9 cellular contexts compared by ENCODE assay signal in the genomic region with DNA sequence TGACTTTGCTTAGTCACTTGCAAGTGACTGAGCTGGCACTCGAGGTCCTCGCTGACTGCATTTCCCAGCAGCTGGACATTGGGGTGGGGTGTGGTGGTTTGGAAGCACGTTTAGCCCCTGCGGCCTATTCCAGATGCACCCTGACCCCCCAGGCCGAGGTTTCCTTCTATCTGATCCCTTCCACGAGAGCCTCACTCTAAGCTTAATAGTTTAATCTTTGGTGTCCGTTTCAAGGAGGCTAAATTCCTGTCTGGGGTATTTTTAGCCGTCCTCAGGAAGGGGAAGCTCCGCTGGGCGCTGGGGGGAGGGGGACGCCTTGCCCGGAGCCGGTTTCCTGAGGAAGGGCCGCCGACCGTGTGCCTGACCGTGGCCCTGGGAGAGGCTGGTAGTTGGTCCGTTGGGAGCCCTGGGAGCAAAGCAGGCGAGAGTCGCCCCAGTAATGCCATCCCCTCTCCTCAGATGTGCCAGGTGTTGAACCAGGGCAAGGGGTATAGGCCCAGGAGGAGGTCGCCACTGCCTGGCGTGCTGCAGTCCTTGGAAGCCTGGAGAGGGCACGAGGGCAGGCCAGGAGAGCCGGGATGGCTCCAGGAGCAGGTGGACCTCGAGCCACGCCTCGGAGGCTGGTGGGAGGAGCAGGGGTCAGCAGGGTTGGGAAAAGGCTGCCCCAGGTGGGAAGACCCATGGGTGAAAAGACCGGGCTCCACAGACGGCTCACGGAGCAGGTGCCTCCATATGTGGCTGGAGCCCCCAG. TPM values are rescaled to one million over a fixed set of nuclear protein-coding genes. Genes with fewer than 3 reads are reported as not detected.
DNase-seq lines count a peak whose midpoint lies in the region; ATAC-seq and TF ChIP-seq lines count a peak whose summit lies in the region.
"Had no signal": no experiment of that assay in that cellular context is flagged by ENCODE, and none has a peak within 500 bp of the region (broad histone marks: within the 10 kb centered on the region; RNA-seq: fewer than 3 reads in every experiment).

No MANE protein-coding gene starts in this region.

- H3K27me3 ChIP-seq in OCI-LY1 (ENCODE audit: insufficient read depth, low read length) (no peaks in the 10 kb centered on the region), thyroid gland (no peaks in the 10 kb centered on the region)

- H3K36me3 Mint-ChIP-seq in effector memory CD8-positive, alpha-beta T cell (ENCODE audit: insufficient read depth) = peaks cover 7% of the 10 kb centered on the region

- 61 to 67% methylated on average over 20 of the region's 30 CpGs for WGBS in mesodermal cell (ENCODE audit: insufficient coverage in 2 of 2), 2 experiments
- 78 to 82% methylated on average over 14 to 24 of the region's 30 CpGs for WGBS in thyroid gland, 2 donors
- WGBS in lower leg skin, 2 donors = 64 to 74% methylated on average over 30 of the region's 30 CpGs

- no peak overlapping the region for H3K9ac ChIP-seq in OCI-LY1 (ENCODE audit: low read length)

- TF ChIP-seq POLR2A in thyroid gland (IDR thresholded peaks at IDR 0.05) (no peak), lower leg skin (IDR thresholded peaks at IDR 0.05) (no peak)

- H3K9me3 Mint-ChIP-seq in effector memory CD8-positive, alpha-beta T cell = no peaks in the 10 kb centered on the region

- H3F3A ChIP-seq in OCI-LY1 (ENCODE audit: insufficient read depth, low read length) = no peaks in the 10 kb centered on the region

- no peaks in the 10 kb centered on the region for H3K79me2 ChIP-seq in OCI-LY1 (ENCODE audit: insufficient read depth, low read length)

- H4K20me1 ChIP-seq in OCI-LY1 (ENCODE audit: insufficient read depth, low read length) = no peaks in the 10 kb centered on the region

- DNase-seq in effector memory CD8-positive, alpha-beta T cell = no peak
- DNase-seq in thyroid gland (peak; percentile 37 to 41), lower leg skin (ENCODE audit: low spot score in 2 of 2) (no peak)
- DNase-seq in activated CD8-positive, alpha-beta memory T cell treated with anti-CD3 and anti-CD28 coated beads, Interleukin-2, amount 50 U/mL, for 48 hours = no peak
- DNase-seq: EL had no signal

- no peak for ATAC-seq in effector memory CD8-positive, alpha-beta T cell (replicated peaks)
- ATAC-seq in GM18867 (IDR thresholded peaks at IDR 0.05; ENCODE audit: unreplicated experiment) (no peak), HG02623 (IDR thresholded peaks at IDR 0.05; ENCODE audit: unreplicated experiment) (no peak)

- no peak overlapping the region for H2AFZ ChIP-seq in OCI-LY1 (ENCODE audit: low read length)

- H3K4me1 ChIP-seq in OCI-LY1 (ENCODE audit: insufficient read depth, low read length, severe bottlenecking) (peaks cover 52% of the 10 kb centered on the region), mesodermal cell (ENCODE audit: control insufficient read depth, insufficient read depth, low read length, poor library complexity, severe bottlenecking) (peaks cover 51% of the 10 kb centered on the region), thyroid gland (peaks cover 27 to 63% of the 10 kb centered on the region in 2 donors)

- no peak overlapping the region for H3K4me3 Mint-ChIP-seq in effector memory CD8-positive, alpha-beta T cell

- peak overlapping the region; percentile 44 to 79 for H3K27ac Mint-ChIP-seq in effector memory CD8-positive, alpha-beta T cell

- intact Hi-C loops in thyroid gland (cut with DNase I) (loop anchor here (10.0 kb wide), 1 partner anchor 60 kb away; a partner anchor contains a TSS), lower leg skin (cut with DNase I; ENCODE audit: low total_unique reads) (no loop called here)

- H3K9me2 ChIP-seq in OCI-LY1 (ENCODE audit: low read depth, low read length) = no peaks in the 10 kb centered on the region

- no peak overlapping the region for H3K4me3 ChIP-seq in OCI-LY1 (ENCODE audit: low read depth, low read length, poor library complexity, severe bottlenecking)
- no peak overlapping the region for H3K4me3 ChIP-seq in mesodermal cell (ENCODE audit: extremely low read depth, insufficient read depth, low read length, poor library complexity, severe bottlenecking)
- no peak overlapping the region for H3K4me3 ChIP-seq in thyroid gland (replicated peaks in 1 of 3)
- no peak overlapping the region for H3K4me3 ChIP-seq in lower leg skin (ENCODE audit: low read depth, poor library complexity, severe bottlenecking)

- H3K27me3 Mint-ChIP-seq in effector memory CD8-positive, alpha-beta T cell = no peaks in the 10 kb centered on the region

- H3K36me3 ChIP-seq in OCI-LY1 (ENCODE audit: insufficient read depth, low read length) (no peaks in the 10 kb centered on the region), mesodermal cell (ENCODE audit: control insufficient read depth, insufficient read depth, low read length) (peaks cover 30% of the 10 kb centered on the region), thyroid gland (no peaks in the 10 kb centered on the region)

- H3K9me3 ChIP-seq in OCI-LY1 (ENCODE audit: low read length) (no peaks in the 10 kb centered on the region), mesodermal cell (ENCODE audit: control insufficient read depth, low read length) (no peaks in the 10 kb centered on the region), thyroid gland (no peaks in the 10 kb centered on the region)

- H3K27ac ChIP-seq in OCI-LY1 (ENCODE audit: low read depth, low read length, poor library complexity, severe bottlenecking) = peak overlapping the region; percentile 97
- H3K27ac ChIP-seq in mesodermal cell (ENCODE audit: low read depth, low read length, severe bottlenecking) = peak overlapping the region; percentile 73
- H3K27ac ChIP-seq in thyroid gland = peak overlapping the region; percentile 90 to 99 (median 96)

- peaks cover 12 to 18% of the 10 kb centered on the region in 2 donors for H3K4me1 Mint-ChIP-seq in effector memory CD8-positive, alpha-beta T cell (ENCODE audit: low read depth in 2 of 2)

- H3K4me2 ChIP-seq in OCI-LY1 (ENCODE audit: low read length) = no peak overlapping the region

- TF ChIP-seq CTCF in OCI-LY1 (IDR thresholded peaks at IDR 0.05; ENCODE audit: low read length) (no peak), thyroid gland (IDR thresholded peaks at IDR 0.05) (no peak), lower leg skin (IDR thresholded peaks at IDR 0.05) (no peak)

RNA-seq across cellular contexts. Expression of a gene that starts 37.2 kb away (rescaled TPM):
- polyA plus RNA-seq in mesodermal cell (2013, experiment 1 of 2) = 155 TPM
- 140 TPM for polyA plus RNA-seq in mesodermal cell (2013, experiment 2 of 2)
- total RNA-seq in thyroid gland = 10 to 100 TPM; 29.4 to 49.6 (median 33.5) TPM
- 100 to 1,000 TPM in 2 of 4 donors, 10 to 100 TPM in 2; 49.2 to 136 (median 86.3) TPM for total RNA-seq in lower leg skin

Comparison
In these comparisons a context has a peak if more than half of its experiments do, and no peak if none do; other contexts are left out.
1. DNase-seq: peak in thyroid gland (2 of 2); none in effector memory CD8-positive, alpha-beta T cell (0 of 3), lower leg skin (0 of 2) and activated CD8-positive, alpha-beta memory T cell treated with anti-CD3 and anti-CD28 coated beads, Interleukin-2, amount 50 U/mL, for 48 hours (single experiment).
2. Peak in every context shown above with its lines, with median percentiles within 50 percentile points of each other: H3K27ac ChIP-seq.